ENCODE assay signal across 31 cellular contexts in genomic region chr6:137104926-137105325, GRCh38.
A peak's percentile ranks its signal among the peaks of the same experiment; 100 is the strongest.
DNase-seq lines count a peak whose midpoint lies in the region; ATAC-seq and TF ChIP-seq lines count a peak whose summit lies in the region.
"Had no signal": no experiment of that assay in that cellular context is flagged by ENCODE, and none has a peak within 500 bp of the region (broad histone marks: within the 10 kb centered on the region; RNA-seq: fewer than 3 reads in every experiment).

No MANE protein-coding gene starts in this region.

- intact Hi-C loops in CD8-positive, alpha-beta T cell (cut with DNase I, micrococcal nuclease) = no loop called here
- intact Hi-C loops in breast epithelium (cut with DNase I; ENCODE audit: low total_unique reads) = no loop called here

- no peak for DNase-seq in CD8-positive, alpha-beta T cell
- DNase-seq in Karpas-422 (no peak), breast epithelium (ENCODE audit: low spot score in 2 of 2) (no peak), memory B cell (ENCODE audit: low spot score in 2 of 2) (no peak), Peyer's patch (no peak), GM20000 (ENCODE audit: low spot score) (no peak), NCI-H2171 treated with DMSO at 0.1 percent for 48 hours (lab: John Stamatoyannopoulos, UW) (no peak)
- no peak for DNase-seq in activated CD4-positive, CD25-positive, alpha-beta regulatory T cell treated with anti-CD3 and anti-CD28 coated beads, Interleukin-2, amount 50 U/mL, for 72 hours
- DNase-seq: activated CD4-positive, alpha-beta T cell treated with anti-CD3 and anti-CD28 coated beads for 48 hours; activated naive CD4-positive, alpha-beta T cell treated with Interleukin-2 at 50 U/mL for 16 hours; activated T-cell treated with anti-CD3 and anti-CD28 coated beads, Interleukin-2, amount 50 U/mL, for 4 hours; amygdala; Calu3; colonic mucosa; effector CD8-positive, alpha-beta T cell; foreskin melanocyte; hippocampal formation; left lung; NCI-H1436; NCI-H446; NCI-H774; ovary; retina; SK-N-SH; testis; uterus had no signal

- H3K9me2 ChIP-seq in Karpas-422 (replicated peaks; ENCODE audit: insufficient read depth, low read length) = no peaks in the 10 kb centered on the region
- H3K9me2 ChIP-seq: SK-N-SH had no signal

- H4K20me1 ChIP-seq in Karpas-422 (ENCODE audit: insufficient read depth, low read depth, low read length) = no peaks in the 10 kb centered on the region
- H4K20me1 ChIP-seq: BLaER1 treated with 17β-estradiol and CSF1 and Interleukin-3, amounts not matched to agents 10 nM and 100 nM had no signal

- no peaks in the 10 kb centered on the region for H3K4me1 ChIP-seq in CD8-positive, alpha-beta T cell (ENCODE audit: insufficient read depth, low read length)
- H3K4me1 ChIP-seq in Karpas-422 (ENCODE audit: low read length) = peaks cover 64% of the 10 kb centered on the region
- H3K4me1 ChIP-seq in breast epithelium = no peaks in the 10 kb centered on the region
- peaks cover 0 to 10% (median 2%) of the 10 kb centered on the region in 4 donors for H3K4me1 ChIP-seq in Peyer's patch
- H3K4me1 ChIP-seq: colonic mucosa, left lung, testis, uterus had no signal

- H3K9me3 ChIP-seq in CD8-positive, alpha-beta T cell (ENCODE audit: low read length) = no peaks in the 10 kb centered on the region
- H3K9me3 ChIP-seq in Karpas-422 (ENCODE audit: low read length) (no peaks in the 10 kb centered on the region), breast epithelium (no peaks in the 10 kb centered on the region), Peyer's patch (no peaks in the 10 kb centered on the region)
- H3K9me3 ChIP-seq: colonic mucosa, left lung, ovary, SK-N-SH, testis, uterus had no signal

- H2AFZ ChIP-seq in Karpas-422 (ENCODE audit: low read length) = peak overlapping the region; percentile 76; the same call in 1 of the 2 replicates

- no peak overlapping the region for H3K9ac ChIP-seq in Karpas-422 (ENCODE audit: low read length)
- H3K9ac ChIP-seq: BLaER1 treated with 17β-estradiol and CSF1 and Interleukin-3, amounts not matched to agents 10 nM and 100 nM; KMS-11; SK-N-SH had no signal

- H3K4me3 Mint-ChIP-seq in CD8-positive, alpha-beta T cell = no peak overlapping the region
- H3K4me3 Mint-ChIP-seq in memory B cell = no peak overlapping the region
- H3K4me3 Mint-ChIP-seq: activated T-cell treated with anti-CD3 and anti-CD28 coated beads, Interleukin-2, amount 50 U/mL, for 4 hours; nephron; T-helper 2 cell treated with Interferon-gamma antibody and Interleukin-4, amounts not matched to agents 5 μg/mL and 100 μg/mL, for 36 hours had no signal

- POLR2A ChIA-PET in CD8-positive, alpha-beta T cell (lab: Charles Lee) = no interaction called here

- H3K36me3 Mint-ChIP-seq in CD8-positive, alpha-beta T cell = no peaks in the 10 kb centered on the region
- H3K36me3 Mint-ChIP-seq in memory B cell = peaks cover 2% of the 10 kb centered on the region

- no peak for TF ChIP-seq POLR2A in breast epithelium (IDR thresholded peaks at IDR 0.05)
- TF ChIP-seq POLR2A in Peyer's patch (IDR thresholded peaks at IDR 0.05) = no peak

- peak overlapping the region; percentile 4 for H3K27ac Mint-ChIP-seq in CD8-positive, alpha-beta T cell
- peak overlapping the region; percentile 75 for H3K27ac Mint-ChIP-seq in memory B cell
- H3K27ac Mint-ChIP-seq: nephron; T-helper 2 cell treated with Interferon-gamma antibody and Interleukin-4, amounts not matched to agents 5 μg/mL and 100 μg/mL, for 36 hours had no signal

- H3K4me3 ChIP-seq in CD8-positive, alpha-beta T cell (ENCODE audit: low read depth, low read length) = no peak overlapping the region
- H3K4me3 ChIP-seq in Karpas-422 (ENCODE audit: low read length) (no peak overlapping the region), breast epithelium (no peak overlapping the region), Peyer's patch (no peak overlapping the region)
- H3K4me3 ChIP-seq: BLaER1 treated with 17β-estradiol and CSF1 and Interleukin-3, amounts not matched to agents 10 nM and 100 nM; colonic mucosa; left lung; ovary; testis; uterus had no signal

- CTCF ChIA-PET in CD8-positive, alpha-beta T cell (lab: Charles Lee) = interaction anchor here (0.8 to 1.6 kb wide), 4 partner anchors 11 to 28 kb away, joined by 3 to 5 read pairs (median 3); no protein-coding TSS in a partner anchor

- H3K4me2 ChIP-seq in Karpas-422 (ENCODE audit: low read depth, low read length, poor library complexity, severe bottlenecking) = no peak overlapping the region
- H3K4me2 ChIP-seq: SK-N-SH had no signal

- H3K79me2 ChIP-seq in Karpas-422 (ENCODE audit: low read length) = no peaks in the 10 kb centered on the region

- no peaks in the 10 kb centered on the region for H3K27me3 Mint-ChIP-seq in CD8-positive, alpha-beta T cell (ENCODE audit: low read depth)
- no peaks in the 10 kb centered on the region for H3K27me3 Mint-ChIP-seq in memory B cell

- H3K27ac ChIP-seq in CD8-positive, alpha-beta T cell (ENCODE audit: low read depth, low read length) = no peak overlapping the region
- H3K27ac ChIP-seq in Karpas-422 (ENCODE audit: low read length) = peak overlapping the region; percentile 99
- peak overlapping the region; percentile 83 to 88 for H3K27ac ChIP-seq in breast epithelium
- peak overlapping the region in 2 of 4 donors; percentile 22 to 59 for H3K27ac ChIP-seq in Peyer's patch
- H3K27ac ChIP-seq: BLaER1 treated with 17β-estradiol and CSF1 and Interleukin-3, amounts not matched to agents 10 nM and 100 nM; colonic mucosa; KMS-11; left lung; ovary; testis; uterus had no signal

- TF ChIP-seq CTCF in CD8-positive, alpha-beta T cell (IDR thresholded peaks at IDR 0.05) = no peak
- TF ChIP-seq CTCF in breast epithelium (IDR thresholded peaks at IDR 0.05) (no peak), Peyer's patch (IDR thresholded peaks at IDR 0.05) (no peak), GM20000 (IDR thresholded peaks at IDR 0.05; ENCODE audit: extremely low read depth, missing control alignments) (no peak)

- peaks cover 6% of the 10 kb centered on the region for H3K9me3 Mint-ChIP-seq in CD8-positive, alpha-beta T cell
- no peaks in the 10 kb centered on the region for H3K9me3 Mint-ChIP-seq in memory B cell
- H3K9me3 Mint-ChIP-seq: activated T-cell treated with anti-CD3 and anti-CD28 coated beads, Interleukin-2, amount 50 U/mL, for 4 hours had no signal

- no peak for ATAC-seq in CD8-positive, alpha-beta T cell
- no peak for ATAC-seq in memory B cell (ENCODE audit: low read depth)
- ATAC-seq: activated T-cell treated with anti-CD3 and anti-CD28 coated beads, Interleukin-2, amount 50 U/mL, for 4 hours; HCT116; left lung had no signal

- H3K36me3 ChIP-seq in CD8-positive, alpha-beta T cell (ENCODE audit: insufficient read depth, low read length) = no peaks in the 10 kb centered on the region
- H3K36me3 ChIP-seq in Karpas-422 (ENCODE audit: insufficient read depth, low read length) (no peaks in the 10 kb centered on the region; the same call in 1 of the 2 replicates), breast epithelium (no peaks in the 10 kb centered on the region), Peyer's patch (no peaks in the 10 kb centered on the region)
- H3K36me3 ChIP-seq: BLaER1 treated with 17β-estradiol and CSF1 and Interleukin-3, amounts not matched to agents 10 nM and 100 nM; colonic mucosa; left lung; ovary; uterus had no signal

- H3K4me1 Mint-ChIP-seq in CD8-positive, alpha-beta T cell (ENCODE audit: low read depth) = peaks cover 23% of the 10 kb centered on the region
- H3K4me1 Mint-ChIP-seq in memory B cell = peaks cover 51% of the 10 kb centered on the region
- H3K4me1 Mint-ChIP-seq: nephron had no signal

- no peaks in the 10 kb centered on the region for H3K27me3 ChIP-seq in CD8-positive, alpha-beta T cell (ENCODE audit: insufficient read depth, low read length)
- H3K27me3 ChIP-seq in Karpas-422 (ENCODE audit: low read length) (no peaks in the 10 kb centered on the region), breast epithelium (no peaks in the 10 kb centered on the region), Peyer's patch (no peaks in the 10 kb centered on the region)
- H3K27me3 ChIP-seq: BLaER1 treated with 17β-estradiol and CSF1 and Interleukin-3, amounts not matched to agents 10 nM and 100 nM; colonic mucosa; left lung; ovary; testis; uterus had no signal
